8 cellular contexts compared by ENCODE assay signal in genomic region chr22:44975444-44976262, GRCh38. TPM values are rescaled to one million over a fixed set of nuclear protein-coding genes. Genes with fewer than 3 reads are reported as not detected.
DNase-seq lines count a peak whose midpoint lies in the region; ATAC-seq and TF ChIP-seq lines count a peak whose summit lies in the region.

No MANE protein-coding gene starts in this region.

- no peak overlapping the region for H3K4me3 Mint-ChIP-seq in brain

- no peak overlapping the region for H3K27ac Mint-ChIP-seq in brain

- H3K4me1 Mint-ChIP-seq in brain: peaks cover 40% of the 10 kb centered on the region

- H3K36me3 ChIP-seq in DOHH2 (ENCODE audit: control insufficient read depth, low read length): no peaks in the 10 kb centered on the region
- no peaks in the 10 kb centered on the region; the same call in 1 of the 2 replicates for H3K36me3 ChIP-seq in iPS DF 6.9 (ENCODE audit: control insufficient read depth, insufficient read depth, low read length)

- H3K9me3 ChIP-seq in DOHH2 (ENCODE audit: control insufficient read depth, insufficient read depth, low read length): no peaks in the 10 kb centered on the region
- no peaks in the 10 kb centered on the region for H3K9me3 ChIP-seq in iPS DF 6.9 (ENCODE audit: control insufficient read depth, insufficient read depth, low read length)

- H3K27me3 ChIP-seq in DOHH2 (ENCODE audit: control insufficient read depth, low read length) (no peaks in the 10 kb centered on the region), iPS DF 6.9 (ENCODE audit: control insufficient read depth, insufficient read depth, low read length) (no peaks in the 10 kb centered on the region)

- H3K27me3 Mint-ChIP-seq in brain: no peaks in the 10 kb centered on the region

- H3K36me3 Mint-ChIP-seq in brain: peaks cover 11% of the 10 kb centered on the region

- H4K20me1 ChIP-seq in DOHH2 (ENCODE audit: control insufficient read depth, insufficient read depth, low read depth, low read length): peaks cover 10% of the 10 kb centered on the region

- ATAC-seq in HG03280 (IDR thresholded peaks at IDR 0.05; ENCODE audit: unreplicated experiment): no peak
- no peak for ATAC-seq in HG02870 (IDR thresholded peaks at IDR 0.05; ENCODE audit: unreplicated experiment)

- TF ChIP-seq CTCF in DOHH2 (IDR thresholded peaks at IDR 0.05; ENCODE audit: low read depth, low read length, poor library complexity, severe bottlenecking): peak; percentile 86
- peak; percentile 83 to 88 for TF ChIP-seq CTCF in brain (conservative IDR thresholded peaks at IDR 0.05)

- H3K4me1 ChIP-seq in DOHH2 (ENCODE audit: control insufficient read depth, low read length) (no peaks in the 10 kb centered on the region), iPS DF 6.9 (ENCODE audit: control insufficient read depth, insufficient read depth, low read length) (peaks cover 4% of the 10 kb centered on the region)

- no CpG with 5 or more reads among the region's 21 CpGs for WGBS in iPS DF 6.9 (ENCODE audit: insufficient coverage, insufficient read length)

- peak in 68 of 76 experiments; percentile 1 to 78 (median 52) for DNase-seq in HUDEP-2 (lab: John Stamatoyannopoulos, UW; ENCODE audit: unreplicated experiment in 76 of 76)
- peak in 3 of 5 experiments; percentile 31 to 77 (median 38) for DNase-seq in T-helper 2 cell
- peak; percentile 71 for DNase-seq in iPS DF 6.9 (ENCODE audit: low read depth, low spot score)
- DNase-seq in stimulated activated CD4-positive, alpha-beta T cell treated with anti-CD3 and anti-CD28 coated beads, Interleukin-12 subunit alpha, Interleukin-12 subunit beta, amount 100 ng/mL, for 4 hours: peak; percentile 55

- H3K79me2 ChIP-seq in DOHH2 (ENCODE audit: control insufficient read depth, low read length): no peaks in the 10 kb centered on the region

- no peaks in the 10 kb centered on the region for H3F3A ChIP-seq in DOHH2 (ENCODE audit: control insufficient read depth, insufficient read depth)

- no peaks in the 10 kb centered on the region for H3K9me2 ChIP-seq in DOHH2 (replicated peaks; ENCODE audit: control insufficient read depth, low read length)

- H3K9me3 Mint-ChIP-seq in brain: no peaks in the 10 kb centered on the region

- H3K4me3 ChIP-seq in DOHH2 (ENCODE audit: low read length) (no peak overlapping the region), iPS DF 6.9 (ENCODE audit: low read length) (no peak overlapping the region)

- no peak overlapping the region for H3K4me2 ChIP-seq in DOHH2 (ENCODE audit: low read length)

- H3K27ac ChIP-seq in DOHH2 (ENCODE audit: low read depth, low read length) (no peak overlapping the region), iPS DF 6.9 (ENCODE audit: low read length) (no peak overlapping the region)

RNA-seq across cellular contexts. Expression of gene PHF21B, which starts 34.2 kb away (rescaled TPM):
- polyA plus RNA-seq in brain (ENCODE audit: insufficient read depth, low read depth, low replicate concordance): 8.2 TPM
